ENCODE assay signal across 29 cellular contexts in the genomic region with DNA sequence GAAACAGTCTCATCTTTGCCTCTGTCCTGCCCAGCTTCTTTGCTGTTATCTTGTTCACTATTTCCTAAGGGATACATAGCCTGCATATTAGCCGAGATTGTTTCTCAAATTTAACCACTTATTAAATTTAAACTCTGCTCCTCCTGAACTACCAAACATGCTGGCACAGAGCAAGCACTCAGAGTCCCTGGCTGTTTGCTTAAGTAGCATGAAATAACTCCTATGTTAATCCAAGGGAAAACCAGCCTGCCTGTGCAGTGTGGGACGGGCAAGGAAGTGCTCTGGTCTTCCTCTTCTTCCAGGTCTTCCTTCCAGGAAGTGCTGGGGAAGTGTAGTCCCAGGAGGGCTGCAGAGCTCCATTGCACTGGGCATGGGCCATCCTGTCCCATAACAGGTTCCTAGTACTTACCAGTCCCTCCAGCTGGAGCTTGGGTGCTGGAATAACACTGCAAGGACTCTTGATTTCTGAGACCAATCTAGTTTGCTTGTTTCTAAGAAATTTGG.
"Had no signal": no experiment of that assay in that cellular context is flagged by ENCODE, and none has a peak within 500 bp of the region (broad histone marks: within the 10 kb centered on the region; RNA-seq: fewer than 3 reads in every experiment).

No MANE protein-coding gene starts in this region.

- DNase-seq: activated CD4-positive, alpha-beta T cell treated with anti-CD3 and anti-CD28 coated beads for 1 hour; activated CD4-positive, alpha-beta T cell treated with anti-CD3 and anti-CD28 coated beads, Interleukin-2, amount 10 ng/mL, durations not matched to agents 7 days and 5 days; activated CD8-positive, alpha-beta T cell treated with anti-CD3 and anti-CD28 coated beads for 36 hours; activated naive CD8-positive, alpha-beta T cell treated with anti-CD3 and anti-CD28 coated beads, Interleukin-2, amount 50 U/mL, for 24 hours; activated T-cell treated with anti-CD3 and anti-CD28 coated beads, Interleukin-2, amount 50 U/mL, for 4 hours; dermis blood vessel endothelial cell; effector CD4-positive, alpha-beta T cell; kidney glomerular epithelial cell; left lung; mucosa of descending colon; ovary; retina; stimulated activated CD4-positive, alpha-beta T cell treated with anti-CD3 and anti-CD28 coated beads, Interleukin-12 subunit alpha, Interleukin-12 subunit beta, amount 100 ng/mL, for 4 hours; stimulated activated CD4-positive, alpha-beta T cell treated with anti-CD3 and anti-CD28 coated beads, Interleukin-4, amount 100 ng/mL, for 1 hour; T-helper 9 cell; uterus had no signal

- H3K4me3 Mint-ChIP-seq: activated CD4-positive, alpha-beta T cell treated with anti-CD3 and anti-CD28 coated beads, Interleukin-2, amount 10 ng/mL, durations not matched to agents 7 days and 5 days; activated CD8-positive, alpha-beta T cell treated with anti-CD3 and anti-CD28 coated beads for 36 hours; activated naive CD4-positive, alpha-beta T cell treated with anti-CD3 and anti-CD28 coated beads, Interleukin-2, amount 50 U/mL, for 24 hours; activated naive CD8-positive, alpha-beta T cell treated with anti-CD3 and anti-CD28 coated beads, Interleukin-2, amount 50 U/mL, for 24 hours; activated T-cell treated with anti-CD3 and anti-CD28 coated beads, Interleukin-2, amount 50 U/mL, for 4 hours; activated T-helper 17 cell treated with anti-CD3 and anti-CD28 coated beads, Interleukin-2, amount 50 U/mL, for 72 hours; central memory CD8-positive, alpha-beta T cell; natural killer cell treated with Interleukin-12 subunit alpha and Interleukin-12 subunit beta and Interleukin-15 and Interleukin-18, amount 100 ng/mL, for 72 hours; stimulated activated naive CD8-positive, alpha-beta T cell treated with anti-CD3 and anti-CD28 coated beads, Interleukin-15, Interleukin-2, amounts not matched to agents 100 ng/mL and 50 ng/mL, for 24 hours; type B pancreatic cell had no signal

- H3K9me3 Mint-ChIP-seq: activated naive CD4-positive, alpha-beta T cell treated with anti-CD3 and anti-CD28 coated beads, Interleukin-2, amount 50 U/mL, for 24 hours; activated naive CD8-positive, alpha-beta T cell treated with anti-CD3 and anti-CD28 coated beads, Interleukin-2, amount 50 U/mL, for 24 hours; activated T-cell treated with anti-CD3 and anti-CD28 coated beads, Interleukin-2, amount 50 U/mL, for 4 hours; activated T-helper 17 cell treated with anti-CD3 and anti-CD28 coated beads, Interleukin-2, amount 50 U/mL, for 72 hours; central memory CD8-positive, alpha-beta T cell; natural killer cell treated with Interleukin-12 subunit alpha and Interleukin-12 subunit beta and Interleukin-15 and Interleukin-18, amount 100 ng/mL, for 72 hours; type B pancreatic cell had no signal

- H3K9me3 ChIP-seq: left lung, mucosa of descending colon, ovary, thoracic aorta, uterus had no signal

- H3K4me1 ChIP-seq: esophagus muscularis mucosa, uterus had no signal

- H3K36me3 ChIP-seq: ovary, uterus had no signal

- H3K27ac Mint-ChIP-seq: activated CD4-positive, alpha-beta T cell treated with anti-CD3 and anti-CD28 coated beads, Interleukin-2, amount 10 ng/mL, durations not matched to agents 7 days and 5 days; activated CD8-positive, alpha-beta T cell treated with anti-CD3 and anti-CD28 coated beads for 36 hours; activated naive CD8-positive, alpha-beta T cell treated with anti-CD3 and anti-CD28 coated beads, Interleukin-2, amount 50 U/mL, for 24 hours; activated T-helper 17 cell treated with anti-CD3 and anti-CD28 coated beads, Interleukin-2, amount 50 U/mL, for 72 hours; natural killer cell treated with Interleukin-12 subunit alpha and Interleukin-12 subunit beta and Interleukin-15 and Interleukin-18, amount 100 ng/mL, for 72 hours; progenitor cell of endocrine pancreas; stimulated activated naive CD8-positive, alpha-beta T cell treated with anti-CD3 and anti-CD28 coated beads, Interleukin-15, Interleukin-2, amounts not matched to agents 100 ng/mL and 50 ng/mL, for 24 hours; type B pancreatic cell had no signal

- ATAC-seq: activated CD8-positive, alpha-beta T cell treated with anti-CD3 and anti-CD28 coated beads for 36 hours; activated naive CD8-positive, alpha-beta T cell treated with anti-CD3 and anti-CD28 coated beads, Interleukin-2, amount 50 U/mL, for 24 hours; activated T-cell treated with anti-CD3 and anti-CD28 coated beads, Interleukin-2, amount 50 U/mL, for 4 hours; activated T-helper 17 cell treated with anti-CD3 and anti-CD28 coated beads, Interleukin-2, amount 50 U/mL, for 72 hours; foreskin keratinocyte; left lung; mucosa of descending colon; natural killer cell treated with Interleukin-12 subunit alpha and Interleukin-12 subunit beta and Interleukin-15 and Interleukin-18, amount 100 ng/mL, for 72 hours; sciatic nerve had no signal

- H3K4me3 ChIP-seq: esophagus muscularis mucosa, left lung, lung, mucosa of descending colon, ovary, skin epidermis, thoracic aorta, uterus had no signal

- H3K27me3 ChIP-seq: esophagus muscularis mucosa, foreskin keratinocyte, left lung, ovary, uterus had no signal

- H3K27ac ChIP-seq: esophagus muscularis mucosa, foreskin keratinocyte, ovary, skin epidermis, thoracic aorta, uterus had no signal

- H3K27me3 Mint-ChIP-seq: activated CD4-positive, alpha-beta T cell treated with anti-CD3 and anti-CD28 coated beads, Interleukin-2, amount 10 ng/mL, durations not matched to agents 7 days and 5 days; activated CD8-positive, alpha-beta T cell treated with anti-CD3 and anti-CD28 coated beads for 36 hours; activated naive CD4-positive, alpha-beta T cell treated with anti-CD3 and anti-CD28 coated beads, Interleukin-2, amount 50 U/mL, for 24 hours; activated naive CD8-positive, alpha-beta T cell treated with anti-CD3 and anti-CD28 coated beads, Interleukin-2, amount 50 U/mL, for 24 hours; activated T-helper 17 cell treated with anti-CD3 and anti-CD28 coated beads, Interleukin-2, amount 50 U/mL, for 72 hours; central memory CD8-positive, alpha-beta T cell; natural killer cell treated with Interleukin-12 subunit alpha and Interleukin-12 subunit beta and Interleukin-15 and Interleukin-18, amount 100 ng/mL, for 72 hours; progenitor cell of endocrine pancreas; stimulated activated naive CD8-positive, alpha-beta T cell treated with anti-CD3 and anti-CD28 coated beads, Interleukin-15, Interleukin-2, amounts not matched to agents 100 ng/mL and 50 ng/mL, for 24 hours; type B pancreatic cell had no signal
